In genomic region chr1:63984891-63985290, GRCh38 we compare ENCODE assay signal across 21 cellular contexts.
"Had no signal": no experiment of that assay in that cellular context is flagged by ENCODE, and none has a peak within 500 bp of the region (broad histone marks: within the 10 kb centered on the region; RNA-seq: fewer than 3 reads in every experiment).

No MANE protein-coding gene starts in this region.

- H3K4me3 Mint-ChIP-seq: activated naive CD8-positive, alpha-beta T cell treated with anti-CD3 and anti-CD28 coated beads, Interleukin-2, amount 10 ng/mL, durations not matched to agents 7 days and 5 days; natural killer cell treated with Interleukin-12 subunit alpha and Interleukin-12 subunit beta and Interleukin-15 and Interleukin-18, amount 100 ng/mL, for 72 hours; stimulated activated naive CD8-positive, alpha-beta T cell treated with anti-CD3 and anti-CD28 coated beads, Interleukin-15, amount 100 ng/mL, for 72 hours; T-cell had no signal

- H3K4me1 Mint-ChIP-seq: activated naive CD8-positive, alpha-beta T cell treated with anti-CD3 and anti-CD28 coated beads, Interleukin-2, amount 10 ng/mL, durations not matched to agents 7 days and 5 days; stimulated activated naive CD8-positive, alpha-beta T cell treated with anti-CD3 and anti-CD28 coated beads, Interleukin-15, amount 100 ng/mL, for 72 hours; T-cell had no signal

- H3K9me3 Mint-ChIP-seq: natural killer cell treated with Interleukin-12 subunit alpha and Interleukin-12 subunit beta and Interleukin-15 and Interleukin-18, amount 100 ng/mL, for 72 hours; stimulated activated naive CD8-positive, alpha-beta T cell treated with anti-CD3 and anti-CD28 coated beads, Interleukin-15, amount 100 ng/mL, for 72 hours had no signal

- H3K36me3 Mint-ChIP-seq: activated naive CD8-positive, alpha-beta T cell treated with anti-CD3 and anti-CD28 coated beads, Interleukin-2, amount 10 ng/mL, durations not matched to agents 7 days and 5 days; natural killer cell treated with Interleukin-12 subunit alpha and Interleukin-12 subunit beta and Interleukin-15 and Interleukin-18, amount 100 ng/mL, for 72 hours; T-cell had no signal

- H3K4me3 ChIP-seq: cardiac muscle cell, dorsolateral prefrontal cortex, lung, prostate gland, right lobe of liver, spleen, testis had no signal

- H3K9ac ChIP-seq: SK-N-SH had no signal

- H3K27me3 ChIP-seq: cardiac muscle cell, dorsolateral prefrontal cortex, right lobe of liver, spleen, testis had no signal

- H3K36me3 ChIP-seq: cardiac muscle cell, prostate gland, right lobe of liver, spleen had no signal

- H3K9me3 ChIP-seq: prostate gland, right lobe of liver, SK-N-SH, spleen, testis had no signal

- H3K4me1 ChIP-seq: prostate gland, right lobe of liver, spleen, testis had no signal

- H3K27ac ChIP-seq: cardiac muscle cell, dorsolateral prefrontal cortex, prostate gland, right lobe of liver, spleen, testis had no signal

- DNase-seq: activated CD4-positive, CD25-positive, alpha-beta regulatory T cell treated with anti-CD3 and anti-CD28 coated beads, Interleukin-2, amount 50 U/mL, for 72 hours; activated naive CD4-positive, alpha-beta T cell; activated naive CD8-positive, alpha-beta T cell treated with anti-CD3 and anti-CD28 coated beads, Interleukin-2, amount 10 ng/mL, durations not matched to agents 7 days and 5 days; activated T-cell treated with anti-CD3 and anti-CD28 coated beads for 4 hours; dorsolateral prefrontal cortex; foreskin melanocyte; occipital lobe; right lobe of liver; SK-N-SH; spleen; stimulated activated CD4-positive, alpha-beta T cell treated with anti-CD3 and anti-CD28 coated beads, Interleukin-1b, Interleukin-23, amount 100 ng/mL, for 48 hours; stimulated activated naive CD8-positive, alpha-beta T cell treated with anti-CD3 and anti-CD28 coated beads, Interleukin-15, amount 100 ng/mL, for 72 hours; T-cell; T1000; testis had no signal

- ATAC-seq: esophagus mucosa; natural killer cell treated with Interleukin-12 subunit alpha and Interleukin-12 subunit beta and Interleukin-15 and Interleukin-18, amount 100 ng/mL, for 72 hours; right lobe of liver; stimulated activated naive CD8-positive, alpha-beta T cell treated with anti-CD3 and anti-CD28 coated beads, Interleukin-15, amount 100 ng/mL, for 72 hours; T-cell had no signal

- H3K27ac Mint-ChIP-seq: activated naive CD8-positive, alpha-beta T cell treated with anti-CD3 and anti-CD28 coated beads, Interleukin-2, amount 10 ng/mL, durations not matched to agents 7 days and 5 days; natural killer cell treated with Interleukin-12 subunit alpha and Interleukin-12 subunit beta and Interleukin-15 and Interleukin-18, amount 100 ng/mL, for 72 hours; stimulated activated naive CD8-positive, alpha-beta T cell treated with anti-CD3 and anti-CD28 coated beads, Interleukin-15, amount 100 ng/mL, for 72 hours; T-cell had no signal

- FAIRE-seq: endometrium had no signal
